ENCODE assay signal across 7 cellular contexts in the genomic region with DNA sequence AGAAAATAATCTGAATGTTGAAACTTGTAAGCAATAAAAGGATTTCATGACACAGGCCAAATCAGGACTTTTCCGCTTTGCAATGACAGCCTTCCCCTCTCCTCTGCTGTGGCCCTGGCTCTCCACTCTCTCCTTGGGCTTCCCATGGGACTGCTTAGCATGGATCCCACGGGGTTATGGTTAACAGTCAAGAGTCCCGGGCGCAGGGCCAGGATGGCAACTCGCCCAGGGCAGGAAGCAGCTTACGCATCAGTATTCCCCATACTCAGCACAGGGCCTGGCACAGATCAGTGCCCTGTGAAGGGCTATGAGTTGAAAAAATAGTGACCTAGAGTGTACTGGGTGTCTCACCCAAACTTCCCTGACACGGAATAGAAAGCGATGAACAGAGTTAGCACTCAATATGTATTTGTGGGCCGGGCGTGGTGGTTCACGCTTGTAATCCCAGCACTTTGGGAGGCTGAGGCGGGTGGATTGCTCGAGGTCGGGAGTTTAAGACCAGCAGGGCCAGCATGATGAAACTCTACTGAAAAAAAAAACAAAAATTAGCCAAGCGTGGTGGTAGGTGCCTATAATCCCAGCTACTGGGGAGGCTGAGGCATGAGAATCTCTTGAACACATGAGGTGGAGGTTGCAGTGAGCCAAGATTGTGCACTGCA. TPM values are rescaled to one million over a fixed set of nuclear protein-coding genes. Genes with fewer than 3 reads are reported as not detected.
DNase-seq lines count a peak whose midpoint lies in the region; ATAC-seq and TF ChIP-seq lines count a peak whose summit lies in the region.

No MANE protein-coding gene starts in this region.

- no peak overlapping the region for H3K4me2 ChIP-seq in IMR-90 (ENCODE audit: low read depth, low read length)

- TF ChIP-seq RAD21 in IMR-90 (IDR thresholded peaks at IDR 0.05; ENCODE audit: low read length): no peak

- no peak overlapping the region for H3K4me3 ChIP-seq in IMR-90 (ENCODE audit: insufficient read depth, low read depth, low read length)

- WGBS in IMR-90 (ENCODE audit: extremely low coverage in 2 of 2, insufficient read length in 1 of 2), 2 experiments: 83% methylated on average over 2 of the region's 15 CpGs; no CpG with 5 or more reads in 1 of the 2 experiments

- no peak overlapping the region for H2BK5ac ChIP-seq in IMR-90 (ENCODE audit: low read depth, low read length, poor library complexity, severe bottlenecking)

- no peak overlapping the region for H2BK15ac ChIP-seq in IMR-90 (ENCODE audit: low read depth, low read length)

- TF ChIP-seq CTCF in IMR-90 (conservative IDR thresholded peaks at IDR 0.05; ENCODE audit: low read depth, low read length): no peak

- H3K36me3 Mint-ChIP-seq in T-helper 17 cell (ENCODE audit: low read depth): peaks cover 3% of the 10 kb centered on the region

- POLR2A ChIA-PET in IMR-90 (lab: Charles Lee; ENCODE audit: unreplicated experiment): no interaction called here

- TF ChIP-seq POLR2A in IMR-90 (IDR thresholded peaks at IDR 0.05; ENCODE audit: low read depth, low read length): no peak

- dilution Hi-C loops in IMR-90 (cut with HindIII; ENCODE audit: low sequenced_read_pairs, unreplicated experiment): no loop called here

- peaks cover 5% of the 10 kb centered on the region for H3K9me1 ChIP-seq in IMR-90 (ENCODE audit: insufficient read depth, low read length)

- H3K23ac ChIP-seq in IMR-90 (ENCODE audit: low read depth, low read length): no peak overlapping the region

- H3K79me1 ChIP-seq in IMR-90 (ENCODE audit: low read depth in 1 of 2, low read length in 2 of 2): no peaks in the 10 kb centered on the region

- H3K4me1 Mint-ChIP-seq in T-helper 17 cell: no peaks in the 10 kb centered on the region

- peaks cover 11% of the 10 kb centered on the region for H3K4me1 ChIP-seq in IMR-90 (ENCODE audit: control insufficient read depth, insufficient read depth, low read length)

- no peak overlapping the region for H2AK5ac ChIP-seq in IMR-90 (ENCODE audit: low read depth, low read length)

- H3K27me3 Mint-ChIP-seq in T-helper 17 cell: peaks cover 33% of the 10 kb centered on the region

- no peak overlapping the region for H4K5ac ChIP-seq in IMR-90 (ENCODE audit: low read depth, low read length)

- in situ Hi-C loops in IMR-90 (cut with MboI; ENCODE audit: low sequenced_read_pairs): no loop called here

- no peak overlapping the region for H3K14ac ChIP-seq in IMR-90 (replicated peaks; ENCODE audit: low read depth, low read length)

- H2AFZ ChIP-seq in IMR-90 (replicated peaks; ENCODE audit: low read length, poor library complexity): peak overlapping the region; percentile 39

- CTCF ChIA-PET in IMR-90 (lab: Yijun Ruan, JAX): no interaction called here

- peak; percentile 32 for ATAC-seq in IMR-90 (ENCODE audit: low read depth)
- no peak for ATAC-seq in T-helper 17 cell
- peak; percentile 99 for ATAC-seq in left ventricle myocardium superior

- H4K8ac ChIP-seq in IMR-90 (ENCODE audit: low read depth in 2 of 2, low read length in 2 of 2): no peak overlapping the region

- 0 out of 2 replicates have a peak overlapping the region, but pooled peaks have one; percentile 5 for H2BK20ac ChIP-seq in IMR-90 (ENCODE audit: low read depth, low read length)

- H3K18ac ChIP-seq in IMR-90 (ENCODE audit: low read depth, low read length): no peak overlapping the region

- H3K4me3 Mint-ChIP-seq in T-helper 17 cell: peak overlapping the region; percentile 44

- no peak overlapping the region for H2AK9ac ChIP-seq in IMR-90 (replicated peaks; ENCODE audit: low read depth, low read length, poor library complexity)

- H4K20me1 ChIP-seq in IMR-90 (ENCODE audit: insufficient read depth, low read length): no peaks in the 10 kb centered on the region

- H3K9me3 ChIP-seq in IMR-90 (ENCODE audit: control insufficient read depth, insufficient read depth, low read length) (no peaks in the 10 kb centered on the region), T-helper 17 cell (ENCODE audit: control insufficient read depth, low read length, poor library complexity, severe bottlenecking) (no peaks in the 10 kb centered on the region)

- H2BK120ac ChIP-seq in IMR-90 (ENCODE audit: low read depth, low read length): no peak overlapping the region

- no peak overlapping the region for H3K56ac ChIP-seq in IMR-90 (ENCODE audit: extremely low read depth, insufficient read depth, low read length)

- H3K9ac ChIP-seq in IMR-90 (ENCODE audit: low read depth, low read length): no peak overlapping the region

- DNase-seq in IMR-90 (peak; percentile 81), T-helper 17 cell (no peak), left ventricle myocardium superior (peak; percentile 93), HuH-7.5 (ENCODE audit: low spot score) (no peak)
- DNase-seq in stimulated activated CD8-positive, alpha-beta memory T cell treated with anti-CD3 and anti-CD28 coated beads, Interleukin-4, amount 100 ng/mL, for 48 hours: no peak
- DNase-seq in stimulated activated CD4-positive, alpha-beta T cell treated with anti-CD3 and anti-CD28 coated beads, Interleukin-4, amount 100 ng/mL, for 24 hours: no peak

- H4K91ac ChIP-seq in IMR-90 (ENCODE audit: insufficient read depth, low read depth, low read length): no peak overlapping the region

- no peak overlapping the region for H3K4ac ChIP-seq in IMR-90 (ENCODE audit: low read depth, low read length)

- no TSS peak for BruUV-seq in IMR-90 (replicated peaks; lab: Mats Ljungman, UMichigan)

- peaks cover 2% of the 10 kb centered on the region; the same call in 1 of the 2 replicates for H3K27me3 ChIP-seq in IMR-90 (ENCODE audit: control insufficient read depth, insufficient read depth, low read length)

- H3K36me3 ChIP-seq in IMR-90 (ENCODE audit: control insufficient read depth, insufficient read depth, low read length): no peaks in the 10 kb centered on the region

- peak overlapping the region; percentile 65 for H3K27ac Mint-ChIP-seq in T-helper 17 cell

- H3K27ac ChIP-seq in IMR-90 (ENCODE audit: insufficient read depth, low read length) (no peak overlapping the region), temporal lobe (ENCODE audit: low read depth, low read length) (peak overlapping the region; percentile 37)

- intact Hi-C loops in IMR-90 (cut with micrococcal nuclease) (loop anchor here (10.0 kb wide), 1 partner anchor 95 kb away; no protein-coding TSS in a partner anchor), left ventricle myocardium superior (cut with micrococcal nuclease) (no loop called here)

TF ChIP-seq in IMR-90, 13 proteins besides CTCF, POLR2A, EP300 and RAD21:
- TF ChIP-seq, protein P1, sequence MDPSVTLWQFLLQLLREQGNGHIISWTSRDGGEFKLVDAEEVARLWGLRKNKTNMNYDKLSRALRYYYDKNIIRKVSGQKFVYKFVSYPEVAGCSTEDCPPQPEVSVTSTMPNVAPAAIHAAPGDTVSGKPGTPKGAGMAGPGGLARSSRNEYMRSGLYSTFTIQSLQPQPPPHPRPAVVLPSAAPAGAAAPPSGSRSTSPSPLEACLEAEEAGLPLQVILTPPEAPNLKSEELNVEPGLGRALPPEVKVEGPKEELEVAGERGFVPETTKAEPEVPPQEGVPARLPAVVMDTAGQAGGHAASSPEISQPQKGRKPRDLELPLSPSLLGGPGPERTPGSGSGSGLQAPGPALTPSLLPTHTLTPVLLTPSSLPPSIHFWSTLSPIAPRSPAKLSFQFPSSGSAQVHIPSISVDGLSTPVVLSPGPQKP (IDR thresholded peaks at IDR 0.05; ENCODE audit: borderline replicate concordance, low read depth, low read length): no peak
- TF ChIP-seq MAFK (IDR thresholded peaks at IDR 0.05; ENCODE audit: low read depth, low read length) (no peak), NFE2L2 (IDR thresholded peaks at IDR 0.05; ENCODE audit: low read depth, low read length) (no peak), FOS (IDR thresholded peaks at IDR 0.05; ENCODE audit: low read depth, low read length) (no peak), RCOR1 (IDR thresholded peaks at IDR 0.05; ENCODE audit: insufficient replicate concordance, low read length) (no peak), RFX5 (IDR thresholded peaks at IDR 0.05; ENCODE audit: low read depth, low read length) (no peak), MXI1 (IDR thresholded peaks at IDR 0.05; ENCODE audit: borderline replicate concordance, low read depth, low read length) (no peak), CEBPB (IDR thresholded peaks at IDR 0.05; ENCODE audit: low read depth, low read length) (no peak), SMC3 (IDR thresholded peaks at IDR 0.05; ENCODE audit: low read depth, low read length) (no peak), BHLHE40 (IDR thresholded peaks at IDR 0.05; ENCODE audit: low read depth, low read length) (no peak), MAZ (IDR thresholded peaks at IDR 0.05; ENCODE audit: borderline replicate concordance, low read depth, low read length) (no peak), CHD1 (IDR thresholded peaks at IDR 0.05; ENCODE audit: low read depth, low read length) (no peak)
- TF ChIP-seq, protein P2, sequence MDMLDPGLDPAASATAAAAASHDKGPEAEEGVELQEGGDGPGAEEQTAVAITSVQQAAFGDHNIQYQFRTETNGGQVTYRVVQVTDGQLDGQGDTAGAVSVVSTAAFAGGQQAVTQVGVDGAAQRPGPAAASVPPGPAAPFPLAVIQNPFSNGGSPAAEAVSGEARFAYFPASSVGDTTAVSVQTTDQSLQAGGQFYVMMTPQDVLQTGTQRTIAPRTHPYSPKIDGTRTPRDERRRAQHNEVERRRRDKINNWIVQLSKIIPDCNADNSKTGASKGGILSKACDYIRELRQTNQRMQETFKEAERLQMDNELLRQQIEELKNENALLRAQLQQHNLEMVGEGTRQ (IDR thresholded peaks at IDR 0.05; ENCODE audit: low read depth, low read length): no peak

RNA-seq across cellular contexts. Expression of a gene that starts 29.1 kb away (rescaled TPM):
- total RNA-seq in IMR-90 (2012; rRNA removed) (not detected in 2 replicates), T-helper 17 cell (not detected), left ventricle myocardium superior (not detected), temporal lobe (under 0.01 TPM)
- not detected in 2 replicates for polyA plus RNA-seq in IMR-90 (2012; rRNA removed)
- polyA plus RNA-seq in IMR-90 (2012; cell fraction: cytosol; rRNA removed): 0.01 TPM in 1 of 2 replicates, not detected in the other
- polyA plus RNA-seq in IMR-90 (2012; cell fraction: nucleus; rRNA removed; ENCODE audit: low replicate concordance): not detected in 2 replicates

Comparison
In these comparisons a context has a peak if more than half of its experiments do, and no peak if none do; other contexts are left out.
1. DNase-seq: peak in IMR-90 (single experiment) and left ventricle myocardium superior (single experiment); none in T-helper 17 cell (0 of 3), stimulated activated CD8-positive, alpha-beta memory T cell treated with anti-CD3 and anti-CD28 coated beads, Interleukin-4, amount 100 ng/mL, for 48 hours (single experiment), stimulated activated CD4-positive, alpha-beta T cell treated with anti-CD3 and anti-CD28 coated beads, Interleukin-4, amount 100 ng/mL, for 24 hours (single experiment) and HuH-7.5 (single experiment).